In genomic region chr1:47793563-47793962, GRCh38 we compare ENCODE assay signal across 28 cellular contexts.
"Had no signal": no experiment of that assay in that cellular context is flagged by ENCODE, and none has a peak within 500 bp of the region (broad histone marks: within the 10 kb centered on the region; RNA-seq: fewer than 3 reads in every experiment).

No MANE protein-coding gene starts in this region.

- H3K27ac Mint-ChIP-seq: activated CD4-positive, alpha-beta T cell treated with anti-CD3 and anti-CD28 coated beads for 36 hours; activated CD4-positive, alpha-beta T cell treated with anti-CD3 and anti-CD28 coated beads, Interleukin-2, amount 10 ng/mL, durations not matched to agents 7 days and 5 days; activated CD8-positive, alpha-beta T cell treated with anti-CD3 and anti-CD28 coated beads, Interleukin-2, amount 10 ng/mL, durations not matched to agents 7 days and 5 days; activated naive CD8-positive, alpha-beta T cell; activated naive CD8-positive, alpha-beta T cell treated with anti-CD3 and anti-CD28 coated beads, Interleukin-2, amount 50 U/mL, for 24 hours; activated T-cell treated with anti-CD3 and anti-CD28 coated beads, Interleukin-2, amount 50 U/mL, for 24 hours; activated T-helper 2 cell treated with anti-CD3 and anti-CD28 coated beads, Interferon-gamma antibody, Interleukin-2, Interleukin-4, amounts not matched to agents 10 μg/mL and 5 μg/mL and 100 μg/mL, durations not matched to agents 14 hours and 24 hours and 36 hours; brain; WTC11 had no signal

- H3K4me3 Mint-ChIP-seq: activated CD4-positive, alpha-beta T cell treated with anti-CD3 and anti-CD28 coated beads for 36 hours; activated CD4-positive, alpha-beta T cell treated with anti-CD3 and anti-CD28 coated beads, Interleukin-2, amount 10 ng/mL, durations not matched to agents 7 days and 5 days; activated CD8-positive, alpha-beta T cell treated with anti-CD3 and anti-CD28 coated beads, Interleukin-2, amount 10 ng/mL, durations not matched to agents 7 days and 5 days; activated naive CD8-positive, alpha-beta T cell; activated naive CD8-positive, alpha-beta T cell treated with anti-CD3 and anti-CD28 coated beads, Interleukin-2, amount 50 U/mL, for 24 hours; activated T-cell treated with anti-CD3 and anti-CD28 coated beads, Interleukin-2, amount 50 U/mL, for 24 hours; brain; WTC11 had no signal

- H2AFZ ChIP-seq: PC-9 had no signal

- H3K4me2 ChIP-seq: PC-9 had no signal

- H3K4me1 Mint-ChIP-seq: activated CD4-positive, alpha-beta T cell treated with anti-CD3 and anti-CD28 coated beads for 36 hours; activated CD4-positive, alpha-beta T cell treated with anti-CD3 and anti-CD28 coated beads, Interleukin-2, amount 10 ng/mL, durations not matched to agents 7 days and 5 days; activated naive CD8-positive, alpha-beta T cell treated with anti-CD3 and anti-CD28 coated beads, Interleukin-2, amount 50 U/mL, for 24 hours; WTC11 had no signal

- H3K4me3 ChIP-seq: K562, PC-9, SK-N-MC had no signal

- H3K27me3 Mint-ChIP-seq: activated CD4-positive, alpha-beta T cell treated with anti-CD3 and anti-CD28 coated beads for 36 hours; activated CD4-positive, alpha-beta T cell treated with anti-CD3 and anti-CD28 coated beads, Interleukin-2, amount 10 ng/mL, durations not matched to agents 7 days and 5 days; activated naive CD8-positive, alpha-beta T cell; activated naive CD8-positive, alpha-beta T cell treated with anti-CD3 and anti-CD28 coated beads, Interleukin-2, amount 50 U/mL, for 24 hours; activated T-cell treated with anti-CD3 and anti-CD28 coated beads, Interleukin-2, amount 50 U/mL, for 24 hours had no signal

- H3K9me3 Mint-ChIP-seq: activated CD4-positive, alpha-beta T cell treated with anti-CD3 and anti-CD28 coated beads, Interleukin-2, amount 10 ng/mL, durations not matched to agents 7 days and 5 days; activated naive CD8-positive, alpha-beta T cell treated with anti-CD3 and anti-CD28 coated beads, Interleukin-2, amount 50 U/mL, for 24 hours; activated T-cell treated with anti-CD3 and anti-CD28 coated beads, Interleukin-2, amount 50 U/mL, for 24 hours; activated T-helper 2 cell treated with anti-CD3 and anti-CD28 coated beads, Interferon-gamma antibody, Interleukin-2, Interleukin-4, amounts not matched to agents 10 μg/mL and 5 μg/mL and 100 μg/mL, durations not matched to agents 14 hours and 24 hours and 36 hours; brain; WTC11 had no signal

- ATAC-seq: activated CD4-positive, alpha-beta T cell treated with anti-CD3 and anti-CD28 coated beads for 36 hours; activated CD4-positive, CD25-positive, alpha-beta regulatory T cell treated with anti-CD3 and anti-CD28 coated beads, Interleukin-2, amount 50 U/mL, for 24 hours; activated CD8-positive, alpha-beta T cell treated with anti-CD3 and anti-CD28 coated beads, Interleukin-2, amount 10 ng/mL, durations not matched to agents 7 days and 5 days; activated naive CD8-positive, alpha-beta T cell treated with anti-CD3 and anti-CD28 coated beads, Interleukin-2, amount 50 U/mL, for 24 hours; K562; WTC11 had no signal

- H3K36me3 Mint-ChIP-seq: activated naive CD8-positive, alpha-beta T cell; brain; WTC11 had no signal

- H3K27ac ChIP-seq: PC-9, RWPE1, SK-N-MC had no signal

- DNase-seq: activated CD4-positive, alpha-beta T cell treated with anti-CD3 and anti-CD28 coated beads for 36 hours; activated CD4-positive, alpha-beta T cell treated with anti-CD3 and anti-CD28 coated beads, Interleukin-2, amount 10 ng/mL, durations not matched to agents 7 days and 5 days; activated CD4-positive, alpha-beta T cell treated with anti-CD3 and anti-CD28 coated beads, Interleukin-2, amount 50 U/mL, for 48 hours; activated CD8-positive, alpha-beta T cell treated with anti-CD3 and anti-CD28 coated beads, Interleukin-2, amount 10 ng/mL, durations not matched to agents 7 days and 5 days; activated gamma-delta T cell; activated naive CD4-positive, alpha-beta T cell treated with Interleukin-2 at 50 U/mL for 16 hours; activated naive CD8-positive, alpha-beta T cell treated with anti-CD3 and anti-CD28 coated beads, Interleukin-2, amount 50 U/mL, for 24 hours; activated T-cell treated with anti-CD3 and anti-CD28 coated beads, Interleukin-2, amount 50 U/mL, for 24 hours; anterior cingulate cortex; central memory CD4-positive, alpha-beta T cell; NCI-H1092 treated with DMSO at 0.1 percent for 48 hours; NCI-H1417; NCI-H146; NCI-H187; NCI-H2081 treated with DMSO at 0.1 percent for 48 hours; NCI-H446 treated with DMSO at 0.1 percent for 48 hours; NCI-H524; PC-9; Right ventricle myocardium superior; T1000 had no signal
